ENCODE assay signal across 34 cellular contexts in genomic region chr13:92613921-92614320, GRCh38.
"Had no signal": no experiment of that assay in that cellular context is flagged by ENCODE, and none has a peak within 500 bp of the region (broad histone marks: within the 10 kb centered on the region; RNA-seq: fewer than 3 reads in every experiment).

No MANE protein-coding gene starts in this region.

- DNase-seq: activated effector memory CD4-positive, alpha-beta T cell treated with anti-CD3 and anti-CD28 coated beads, Interleukin-2, amount 50 U/mL, for 16 hours; activated effector memory CD4-positive, alpha-beta T cell treated with Interleukin-2 at 50 U/mL for 16 hours; activated gamma-delta T cell; activated gamma-delta T cell treated with Interleukin-2 at 50 U/mL for 16 hours; activated naive CD4-positive, alpha-beta T cell; activated naive CD4-positive, alpha-beta T cell treated with anti-CD3 and anti-CD28 coated beads for 36 hours; activated naive CD4-positive, alpha-beta T cell treated with anti-CD3 and anti-CD28 coated beads, Interleukin-2, amount 10 ng/mL, durations not matched to agents 7 days and 5 days; activated naive CD4-positive, alpha-beta T cell treated with anti-CD3 and anti-CD28 coated beads, Interleukin-2, amount 50 U/mL, for 16 hours; activated naive CD4-positive, alpha-beta T cell treated with Interleukin-2 at 50 U/mL for 16 hours; activated naive CD8-positive, alpha-beta T cell treated with anti-CD3 and anti-CD28 coated beads for 36 hours; activated naive CD8-positive, alpha-beta T cell treated with anti-CD3 and anti-CD28 coated beads, Interleukin-2, amount 10 ng/mL, durations not matched to agents 7 days and 5 days; activated naive CD8-positive, alpha-beta T cell treated with anti-CD3 and anti-CD28 coated beads, Interleukin-2, amount 50 U/mL, for 24 hours; activated T-cell treated with anti-CD3 and anti-CD28 coated beads, Interleukin-2, amount 50 U/mL, for 1 hour; activated T-cell treated with anti-CD3 and anti-CD28 coated beads, Interleukin-2, amount 50 U/mL, for 24 hours; activated T-cell treated with anti-CD3 and anti-CD28 coated beads, Interleukin-2, amount 50 U/mL, for 4 hours; activated T-cell treated with anti-CD3 and anti-CD28 coated beads, Interleukin-2, amount 50 U/mL, for 48 hours; activated T-cell treated with anti-CD3 and anti-CD28 coated beads, Interleukin-2, amount 50 U/mL, for 72 hours; adrenal gland; amniotic stem cell; amygdala; anterior cingulate cortex; aorta; body of pancreas; brain microvascular endothelial cell; caudate nucleus; central memory CD4-positive, alpha-beta T cell; cerebellar nuclear complex had no signal

- H3K4me3 ChIP-seq: adrenal gland, ascending aorta, body of pancreas, breast epithelium, cardiac muscle cell had no signal

- FAIRE-seq: astrocyte, bronchial epithelial cell had no signal

- H3K4me1 ChIP-seq: adrenal gland, ascending aorta, body of pancreas, breast epithelium had no signal

- H3K27ac ChIP-seq: adrenal gland, ascending aorta, body of pancreas, brain microvascular endothelial cell, breast epithelium, cardiac muscle cell had no signal

- H3K36me3 ChIP-seq: adrenal gland, ascending aorta, brain microvascular endothelial cell, breast epithelium, cardiac muscle cell had no signal

- H3K27me3 ChIP-seq: adrenal gland, ascending aorta, body of pancreas, brain microvascular endothelial cell, cardiac muscle cell had no signal

- ATAC-seq: activated naive CD4-positive, alpha-beta T cell treated with anti-CD3 and anti-CD28 coated beads, Interleukin-2, amount 50 U/mL, for 72 hours; activated naive CD8-positive, alpha-beta T cell treated with anti-CD3 and anti-CD28 coated beads, Interleukin-2, amount 50 U/mL, for 24 hours; activated T-cell treated with anti-CD3 and anti-CD28 coated beads, Interleukin-2, amount 50 U/mL, for 4 hours; activated T-cell treated with anti-CD3 and anti-CD28 coated beads, Interleukin-2, amount 50 U/mL, for 72 hours; activated T-helper 17 cell treated with anti-CD3 and anti-CD28 coated beads, Interleukin-2, amount 50 U/mL, for 72 hours; body of pancreas had no signal

- H3K9me3 ChIP-seq: adrenal gland, ascending aorta, body of pancreas, breast epithelium had no signal
